8 cellular contexts compared by ENCODE assay signal in the genomic region with DNA sequence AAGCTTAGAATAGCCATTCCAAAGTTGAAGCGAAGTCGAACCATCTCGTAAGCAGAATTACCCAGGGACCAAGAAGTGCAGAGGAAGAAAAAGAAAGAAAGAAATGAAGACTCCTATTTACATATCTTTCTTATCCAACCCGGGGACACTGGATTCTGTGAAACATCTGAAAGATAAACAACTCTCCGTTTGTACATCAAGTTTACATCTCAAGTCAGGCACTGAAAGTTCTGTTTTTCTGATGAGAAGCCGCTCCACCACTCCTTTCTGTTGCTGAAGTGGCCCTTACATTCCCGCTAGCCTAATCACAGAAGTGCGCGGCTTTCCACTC. TPM values are rescaled to one million over a fixed set of nuclear protein-coding genes. Genes with fewer than 3 reads are reported as not detected.
DNase-seq lines count a peak whose midpoint lies in the region; ATAC-seq, FAIRE-seq and TF ChIP-seq lines count a peak whose summit lies in the region.

No MANE protein-coding gene starts in this region.

- POLR2A ChIA-PET in A549 (lab: Yijun Ruan, JAX), result interaction anchor here (0.9 to 2.2 kb wide), 15 partner anchors 8 to 499 kb away, joined by 3 to 15 read pairs (median 4); a partner anchor contains a TSS

- H3K4me3 ChIP-seq in A549, result peak overlapping the region; percentile 92
- H3K4me3 ChIP-seq in HUES64 (ENCODE audit: low read length), result peak overlapping the region; percentile 78
- peak overlapping the region; percentile 72 to 90 (median 78) for H3K4me3 ChIP-seq in mammary epithelial cell (replicated peaks in 1 of 3; ENCODE audit: insufficient read depth in 1 of 3, low read depth in 2 of 3, low read length in 3 of 3)
- peak overlapping the region; percentile 62 for H3K4me3 ChIP-seq in mucosa of descending colon

- no peak for TF ChIP-seq RAD21 in A549 (conservative IDR thresholded peaks at IDR 0.05 in 1 of 2, IDR thresholded peaks at IDR 0.05 in 1 of 2)

- TF ChIP-seq POLR2A in A549 (IDR thresholded peaks at IDR 0.05; ENCODE audit: low read length), result no peak

- peak overlapping the region; percentile 93 for H2AFZ ChIP-seq in mammary epithelial cell (ENCODE audit: low read depth, low read length)

- TF ChIP-seq CTCF in A549 (IDR thresholded peaks at IDR 0.05), result no peak
- no peak for TF ChIP-seq CTCF in mammary epithelial cell (conservative IDR thresholded peaks at IDR 0.05 in 1 of 2, IDR thresholded peaks at IDR 0.05 in 1 of 2; ENCODE audit: extremely low read depth in 1 of 2, insufficient read depth in 1 of 2, low read depth in 1 of 2, low read length in 2 of 2)
- TF ChIP-seq CTCF in mucosa of descending colon (IDR thresholded peaks at IDR 0.05), result no peak

- dilution Hi-C loops in mammary epithelial cell (cut with HindIII; ENCODE audit: low sequenced_read_pairs), result loop anchor here (5.0 kb wide), 1 partner anchor 55 kb away; no protein-coding TSS in a partner anchor

- no peaks in the 10 kb centered on the region for H3K9me3 ChIP-seq in A549
- H3K9me3 ChIP-seq in HUES64 (ENCODE audit: insufficient read depth, low read depth, low read length), result no peaks in the 10 kb centered on the region
- H3K9me3 ChIP-seq in mammary epithelial cell (replicated peaks; ENCODE audit: insufficient read depth, low read length), result no peaks in the 10 kb centered on the region
- no peaks in the 10 kb centered on the region for H3K9me3 ChIP-seq in mucosa of descending colon

- intact Hi-C loops in mammary epithelial cell (cut with micrococcal nuclease), result loop anchor here (1.0 to 5.0 kb wide), 2 partner anchors 200 to 378 kb away; no protein-coding TSS in a partner anchor
- intact Hi-C loops in mucosa of descending colon (cut with DNase I, micrococcal nuclease), result no loop called here

- in situ Hi-C loops in mammary epithelial cell (cut with MboI; ENCODE audit: low sequenced_read_pairs in 2 of 2), result no loop called here

- H3K4me2 ChIP-seq in A549 (peak overlapping the region; percentile 97), mammary epithelial cell (ENCODE audit: insufficient read depth, low read depth, low read length) (peak overlapping the region; percentile 99)

- DNase-seq in A549 (ENCODE audit: low read depth in 1 of 2, low spot score in 1 of 2) (no peak), mammary epithelial cell (no peak), mucosa of descending colon (no peak), SKM-1 treated with dmso at 0.1 percent for 144 hours (lab: John Stamatoyannopoulos, UW; ENCODE audit: unreplicated experiment) (no peak), NCI-H748 treated with DMSO at 0.1 percent for 48 hours (lab: John Stamatoyannopoulos, UW) (no peak), SKM-1 (lab: John Stamatoyannopoulos, UW; ENCODE audit: unreplicated experiment) (no peak)
- no peak for DNase-seq in stimulated activated CD4-positive, alpha-beta T cell treated with anti-CD3 and anti-CD28 coated beads, Interleukin-4, amount 100 ng/mL, for 24 hours

- peaks cover 71% of the 10 kb centered on the region for H3K79me2 ChIP-seq in mammary epithelial cell (ENCODE audit: insufficient read depth, low read length)

- ATAC-seq in A549 (no peak), mucosa of descending colon (no peak)

- H3K27me3 ChIP-seq in HUES64 (ENCODE audit: insufficient read depth, low read length), result no peaks in the 10 kb centered on the region
- no peaks in the 10 kb centered on the region for H3K27me3 ChIP-seq in mammary epithelial cell (ENCODE audit: insufficient read depth, low read length)

- CTCF ChIA-PET in A549 (lab: Yijun Ruan, JAX) (no interaction called here), mammary epithelial cell (lab: Charles Lee; ENCODE audit: low non-redundant PET) (interaction anchor here (0.6 kb wide), 1 partner anchor 28 kb away, joined by 3 read pairs; no protein-coding TSS in a partner anchor)

- peak overlapping the region; percentile 92 for H3K9ac ChIP-seq in HUES64 (ENCODE audit: low read depth, low read length)
- peak overlapping the region; percentile 99 for H3K9ac ChIP-seq in mammary epithelial cell (ENCODE audit: insufficient read depth, low read length)

- WGBS in A549 (ENCODE audit: missing lambda C conversion rate), result under 1% methylated on average over 9 of the region's 9 CpGs
- WGBS in HUES64, result 0% methylated on average over 9 of the region's 9 CpGs
- WGBS in mammary epithelial cell (ENCODE audit: low coverage, missing lambda C conversion rate), result 1% methylated on average over 9 of the region's 9 CpGs

- TF ChIP-seq EP300 in A549 (IDR thresholded peaks at IDR 0.05), result no peak

- H3K27ac ChIP-seq in A549, result peak overlapping the region; percentile 96 to 99
- peak overlapping the region; percentile 94 for H3K27ac ChIP-seq in HUES64 (ENCODE audit: low read depth, low read length)
- peak overlapping the region; percentile 99 for H3K27ac ChIP-seq in mammary epithelial cell (ENCODE audit: insufficient read depth, low read depth, low read length)

- no peaks in the 10 kb centered on the region for H4K20me1 ChIP-seq in mammary epithelial cell (ENCODE audit: insufficient read depth, low read length)

- FAIRE-seq in A549 (lab: Jason Lieb, UNC), result no peak

- H3K4me1 ChIP-seq in A549, result 0 out of 3 replicates have a peak, but pooled peaks cover 13% of the 10 kb centered on the region
- H3K4me1 ChIP-seq in HUES64 (ENCODE audit: insufficient read depth, low read length), result peaks cover 29% of the 10 kb centered on the region
- H3K4me1 ChIP-seq in mammary epithelial cell (ENCODE audit: insufficient read depth, low read length), result peaks cover 15% of the 10 kb centered on the region
- peaks cover 40% of the 10 kb centered on the region for H3K4me1 ChIP-seq in mucosa of descending colon (ENCODE audit: low read depth)

- BruUV-seq in mammary epithelial cell (replicated peaks; lab: Mats Ljungman, UMichigan), result TSS peak; percentile 57

- H3K36me3 ChIP-seq in HUES64 (ENCODE audit: insufficient read depth, low read length) (peaks cover 19% of the 10 kb centered on the region), mammary epithelial cell (ENCODE audit: insufficient read depth, low read length) (peaks cover 4% of the 10 kb centered on the region), mucosa of descending colon (ENCODE audit: low read depth) (no peaks in the 10 kb centered on the region)

TF ChIP-seq in A549, 52 proteins besides CTCF, POLR2A, EP300 and RAD21 (continues in another document):
- TF ChIP-seq PHF8 (IDR thresholded peaks at IDR 0.05; ENCODE audit: borderline replicate concordance, low read depth) (no peak), RCOR1 (IDR thresholded peaks at IDR 0.05; ENCODE audit: low read depth, low read length) (no peak), FOSL2 (IDR thresholded peaks at IDR 0.05) (no peak), FOSL2 (CRISPR knock-in tag; IDR thresholded peaks at IDR 0.05) (no peak), JUN (IDR thresholded peaks at IDR 0.05) (no peak), ZSCAN20 (CRISPR knock-in tag; IDR thresholded peaks at IDR 0.05) (no peak), NR3C1 (IDR thresholded peaks at IDR 0.05) (no peak), SREBF2 (IDR thresholded peaks at IDR 0.05) (no peak), HOXA7 (CRISPR knock-in tag; IDR thresholded peaks at IDR 0.05) (no peak), GATA3 (IDR thresholded peaks at IDR 0.05; ENCODE audit: borderline replicate concordance) (no peak), EHF (CRISPR knock-in tag; IDR thresholded peaks at IDR 0.05) (no peak), RFX5 (IDR thresholded peaks at IDR 0.05) (no peak), NPAS2 (CRISPR knock-in tag; IDR thresholded peaks at IDR 0.05; ENCODE audit: borderline replicate concordance) (no peak), RARB (CRISPR knock-in tag; IDR thresholded peaks at IDR 0.05) (no peak), SMC3 (IDR thresholded peaks at IDR 0.05) (no peak), KDM1A (IDR thresholded peaks at IDR 0.05; ENCODE audit: low read depth) (no peak)
- TF ChIP-seq, protein P1, sequence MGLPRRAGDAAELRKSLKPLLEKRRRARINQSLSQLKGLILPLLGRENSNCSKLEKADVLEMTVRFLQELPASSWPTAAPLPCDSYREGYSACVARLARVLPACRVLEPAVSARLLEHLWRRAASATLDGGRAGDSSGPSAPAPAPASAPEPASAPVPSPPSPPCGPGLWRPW (IDR thresholded peaks at IDR 0.05), result no peak
- TF ChIP-seq, protein P2, sequence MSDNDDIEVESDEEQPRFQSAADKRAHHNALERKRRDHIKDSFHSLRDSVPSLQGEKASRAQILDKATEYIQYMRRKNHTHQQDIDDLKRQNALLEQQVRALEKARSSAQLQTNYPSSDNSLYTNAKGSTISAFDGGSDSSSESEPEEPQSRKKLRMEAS (IDR thresholded peaks at IDR 0.05), result no peak

RNA-seq across cellular contexts. Expression of a gene that starts 0.3 kb away (rescaled TPM):
- 9.4 and 11.3 TPM in 2 replicates for polyA plus RNA-seq in A549 (2011; rRNA removed)
- 2.7 and 2.8 TPM in 2 replicates for polyA plus RNA-seq in A549 (2012; cell fraction: cytosol; rRNA removed)
- polyA plus RNA-seq in A549 (2012; cell fraction: nucleus; rRNA removed), result 2.8 and 4.0 TPM in 2 replicates
- 6.9 to 8.0 TPM (median 7.8 TPM) in 3 replicates for polyA plus RNA-seq in A549 (2017; fragmentation: RNase III; extraction: RNeasy Plus Mini Kit Qiagen cat#74134 plus additional on column Dnase treatment)
- polyA minus RNA-seq in A549 (2011; rRNA and poly(A)+ RNA removed), result 10.2 and 11.4 TPM in 2 replicates
- 7.8 TPM for polyA plus RNA-seq in HUES64 (2013, experiment 1 of 2)
- 13.7 TPM for polyA plus RNA-seq in HUES64 (2013, experiment 2 of 2)
- 10 to 100 TPM; 34.0 to 45.7 TPM for total RNA-seq in mammary epithelial cell
- polyA plus RNA-seq in mammary epithelial cell, result 12.8 TPM
- polyA minus RNA-seq in mammary epithelial cell, result 118 TPM
- total RNA-seq in mucosa of descending colon, result 10 to 100 TPM; 41.9 to 51.6 (median 51.3) TPM

RNA-seq across cellular contexts. Expression of a gene that starts 0.5 kb away (rescaled TPM):
- polyA plus RNA-seq in A549 (2011; rRNA removed) (40.6 and 49.8 TPM in 2 replicates), A549 (2017; fragmentation: RNase III; extraction: RNeasy Plus Mini Kit Qiagen cat#74134 plus additional on column Dnase treatment) (29.8 to 30.7 TPM (median 30.3 TPM) in 3 replicates), mammary epithelial cell (29.5 TPM)
- polyA plus RNA-seq in A549 (2012; cell fraction: cytosol; rRNA removed), result 9.3 and 9.4 TPM in 2 replicates
- 7.9 and 9.8 TPM in 2 replicates for polyA plus RNA-seq in A549 (2012; cell fraction: nucleus; rRNA removed)
- polyA minus RNA-seq in A549 (2011; rRNA and poly(A)+ RNA removed), result 33.8 and 38.9 TPM in 2 replicates
- polyA plus RNA-seq in HUES64 (2013, experiment 1 of 2), result 26.9 TPM
- 25.2 TPM for polyA plus RNA-seq in HUES64 (2013, experiment 2 of 2)
- total RNA-seq in mammary epithelial cell (100 to 1,000 TPM in 1 of 2 donors, 10 to 100 TPM in 1; 56.3 to 103 TPM), mucosa of descending colon (10 to 100 TPM; 64.2 to 96.7 (median 93.6) TPM)
- 72.6 TPM for polyA minus RNA-seq in mammary epithelial cell
